9 cellular contexts compared by ENCODE assay signal in the genomic region with DNA sequence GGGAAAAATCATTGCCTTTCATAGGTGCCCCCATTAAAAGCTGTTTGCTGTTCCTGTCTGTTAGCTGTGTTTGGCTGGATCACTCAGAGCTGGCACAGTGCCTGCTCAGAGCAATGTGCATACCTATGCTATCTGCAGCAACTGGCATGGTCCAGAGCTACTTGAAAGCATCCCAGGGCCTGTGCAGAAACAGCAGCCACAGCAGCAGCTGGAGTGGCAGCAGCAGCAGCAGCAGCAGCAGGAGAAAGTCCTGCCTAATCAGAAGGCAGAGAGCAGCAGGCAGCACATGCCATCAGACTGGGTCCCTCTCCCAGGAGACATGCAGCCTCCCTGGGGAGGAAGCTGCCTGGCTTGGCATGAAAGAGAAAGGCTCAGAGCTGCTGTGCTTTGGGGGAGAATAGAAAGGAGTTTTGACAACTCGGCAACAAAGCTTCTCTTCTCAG.
A peak's percentile ranks its signal among the peaks of the same experiment; 100 is the strongest.
DNase-seq lines count a peak whose midpoint lies in the region; ATAC-seq and TF ChIP-seq lines count a peak whose summit lies in the region.
"Had no signal": no experiment of that assay in that cellular context is flagged by ENCODE, and none has a peak within 500 bp of the region (broad histone marks: within the 10 kb centered on the region; RNA-seq: fewer than 3 reads in every experiment).

No MANE protein-coding gene starts in this region.

- in situ Hi-C loops in astrocyte of the cerebellum (cut with HindIII; ENCODE audit: low sequenced_read_pairs), result no loop called here

- no peak overlapping the region for H3K4me3 ChIP-seq in astrocyte of the cerebellum (ENCODE audit: low read depth, low read length)

- no peak for TF ChIP-seq CTCF in astrocyte of the cerebellum (IDR thresholded peaks at IDR 0.05; ENCODE audit: low read depth, low read length, missing control alignments)

- DNase-seq in astrocyte of the cerebellum (ENCODE audit: low read depth) (peak; percentile 16), medulla oblongata (ENCODE audit: extremely low spot score) (peak; percentile 13), GOT3 (lab: John Stamatoyannopoulos, UW) (no peak), HCEC 1CT (no peak)
- DNase-seq in stimulated activated CD4-positive, alpha-beta T cell treated with anti-CD3 and anti-CD28 coated beads, Interleukin-4, amount 100 ng/mL, for 1 hour, result no peak
- DNase-seq: CD8-positive, alpha-beta memory T cell had no signal

- TF ChIP-seq POLR2A in GM18505 (IDR thresholded peaks at IDR 0.05; ENCODE audit: borderline replicate concordance, extremely low read depth, insufficient read depth, insufficient read length), result no peak

- ATAC-seq in GM18505 (IDR thresholded peaks at IDR 0.05; ENCODE audit: unreplicated experiment), result peak; percentile 26
- ATAC-seq in HG03196 (IDR thresholded peaks at IDR 0.05; ENCODE audit: unreplicated experiment), result peak; percentile 14
- no peak for ATAC-seq in GM21447 (IDR thresholded peaks at IDR 0.05; ENCODE audit: unreplicated experiment)

Comparison
In these comparisons a context has a peak if more than half of its experiments do, and no peak if none do; other contexts are left out.
1. DNase-seq: peak in astrocyte of the cerebellum (single experiment) and medulla oblongata (single experiment); none in GOT3 (single experiment), HCEC 1CT (single experiment) and stimulated activated CD4-positive, alpha-beta T cell treated with anti-CD3 and anti-CD28 coated beads, Interleukin-4, amount 100 ng/mL, for 1 hour (single experiment).